Comparison of ENCODE assay signal across 1 cellular context in the genomic region with DNA sequence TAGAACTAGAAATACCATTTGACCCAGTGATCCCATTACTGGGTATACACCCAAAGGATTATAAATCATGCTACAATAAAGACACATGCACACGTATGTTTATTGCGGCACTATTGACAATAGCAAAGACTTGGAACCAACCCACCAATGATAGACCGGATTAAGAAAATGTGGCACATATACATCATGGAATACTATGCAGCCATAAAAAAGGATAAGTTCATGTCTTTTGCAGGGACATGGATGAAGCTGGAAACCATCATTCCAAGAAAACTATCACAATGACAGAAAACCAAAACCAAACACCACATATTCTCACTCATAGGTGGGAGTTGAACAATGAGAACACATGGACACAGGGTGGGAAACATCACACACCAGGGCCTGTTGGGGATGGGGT.
TF ChIP-seq lines count a peak whose summit lies in the region.
"Not testable (repeated sequence)": the region's sequence is repeated elsewhere in the genome, so short reads cannot be mapped to it uniquely, and the experiment has no call there.

No MANE protein-coding gene starts in this region.

TF ChIP-seq in K562, 482 proteins besides CTCF, POLR2A, EP300 and RAD21 (continued from another document):
- TF ChIP-seq, protein P1, sequence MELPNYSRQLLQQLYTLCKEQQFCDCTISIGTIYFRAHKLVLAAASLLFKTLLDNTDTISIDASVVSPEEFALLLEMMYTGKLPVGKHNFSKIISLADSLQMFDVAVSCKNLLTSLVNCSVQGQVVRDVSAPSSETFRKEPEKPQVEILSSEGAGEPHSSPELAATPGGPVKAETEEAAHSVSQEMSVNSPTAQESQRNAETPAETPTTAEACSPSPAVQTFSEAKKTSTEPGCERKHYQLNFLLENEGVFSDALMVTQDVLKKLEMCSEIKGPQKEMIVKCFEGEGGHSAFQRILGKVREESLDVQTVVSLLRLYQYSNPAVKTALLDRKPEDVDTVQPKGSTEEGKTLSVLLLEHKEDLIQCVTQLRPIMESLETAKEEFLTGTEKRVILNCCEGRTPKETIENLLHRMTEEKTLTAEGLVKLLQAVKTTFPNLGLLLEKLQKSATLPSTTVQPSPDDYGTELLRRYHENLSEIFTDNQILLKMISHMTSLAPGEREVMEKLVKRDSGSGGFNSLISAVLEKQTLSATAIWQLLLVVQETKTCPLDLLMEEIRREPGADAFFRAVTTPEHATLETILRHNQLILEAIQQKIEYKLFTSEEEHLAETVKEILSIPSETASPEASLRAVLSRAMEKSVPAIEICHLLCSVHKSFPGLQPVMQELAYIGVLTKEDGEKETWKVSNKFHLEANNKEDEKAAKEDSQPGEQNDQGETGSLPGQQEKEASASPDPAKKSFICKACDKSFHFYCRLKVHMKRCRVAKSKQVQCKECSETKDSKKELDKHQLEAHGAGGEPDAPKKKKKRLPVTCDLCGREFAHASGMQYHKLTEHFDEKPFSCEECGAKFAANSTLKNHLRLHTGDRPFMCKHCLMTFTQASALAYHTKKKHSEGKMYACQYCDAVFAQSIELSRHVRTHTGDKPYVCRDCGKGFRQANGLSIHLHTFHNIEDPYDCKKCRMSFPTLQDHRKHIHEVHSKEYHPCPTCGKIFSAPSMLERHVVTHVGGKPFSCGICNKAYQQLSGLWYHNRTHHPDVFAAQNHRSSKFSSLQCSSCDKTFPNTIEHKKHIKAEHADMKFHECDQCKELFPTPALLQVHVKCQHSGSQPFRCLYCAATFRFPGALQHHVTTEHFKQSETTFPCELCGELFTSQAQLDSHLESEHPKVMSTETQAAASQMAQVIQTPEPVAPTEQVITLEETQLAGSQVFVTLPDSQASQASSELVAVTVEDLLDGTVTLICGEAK (IDR thresholded peaks at IDR 0.05), result not testable (repeated sequence)
- TF ChIP-seq, protein P1 (CRISPR knock-in tag; IDR thresholded peaks at IDR 0.05), result 0 out of 2 replicates have a peak, but pooled peaks have one; percentile 52
